Comparison of ENCODE assay signal across 8 cellular contexts in genomic region chr5:34838785-34839714, GRCh38. TPM values are rescaled to one million over a fixed set of nuclear protein-coding genes. Genes with fewer than 3 reads are reported as not detected.
DNase-seq lines count a peak whose midpoint lies in the region; ATAC-seq and TF ChIP-seq lines count a peak whose summit lies in the region.

A gene with protein sequence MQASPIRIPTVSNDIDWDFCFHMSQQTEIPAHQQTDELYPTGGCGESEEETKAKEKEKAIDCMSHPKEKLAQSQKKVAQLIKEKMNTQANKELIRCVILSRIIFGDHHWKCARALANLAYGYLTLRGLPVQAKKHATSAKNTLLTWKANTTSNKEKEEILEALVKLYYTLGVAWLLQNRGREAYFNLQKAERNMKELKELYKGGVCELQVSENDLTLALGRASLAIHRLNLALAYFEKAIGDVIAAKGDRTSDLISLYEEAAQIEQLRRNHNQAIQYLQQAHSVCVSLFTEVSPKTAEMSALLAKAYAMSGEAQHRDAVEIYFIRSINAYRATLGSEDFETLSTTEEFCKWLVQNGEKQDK (plus strand): TSS chr5:34839164. CDS start chr5:34840672, 1,508 bp downstream.

- no peak for TF ChIP-seq CTCF in C4-2B (conservative IDR thresholded peaks at IDR 0.05)

- H3K27ac ChIP-seq in C4-2B (peak within 1 kb of the TSS; percentile 63), epithelial cell of prostate (peak within 1 kb of the TSS; percentile 33)

- DNase-seq in NCI-H748 treated with DMSO at 0.1 percent for 48 hours (lab: John Stamatoyannopoulos, UW) (peak; percentile 99), activated T-cell treated with anti-CD3 and anti-CD28 coated beads for 1 hour (ENCODE audit: low read depth) (peak; percentile 84), epithelial cell of prostate (ENCODE audit: low read depth, low spot score) (peak; percentile 33)
- DNase-seq in stimulated activated CD8-positive, alpha-beta memory T cell treated with anti-CD3 and anti-CD28 coated beads, Interleukin-2, amount 100 ng/mL, for 1 hour (ENCODE audit: low read depth in 2 of 2), result peak; percentile 76 to 82

- no peaks in the 10 kb centered on the region for H3K9me3 ChIP-seq in mononuclear cell (ENCODE audit: low read depth, low read length)

- peaks cover 11% of the 10 kb centered on the region for H3K4me1 ChIP-seq in mononuclear cell (ENCODE audit: insufficient read depth, low read length)

- H3K4me3 ChIP-seq in mononuclear cell (ENCODE audit: low read length), result peak within 1 kb of the TSS; percentile 66

- ATAC-seq in GM19397 (IDR thresholded peaks at IDR 0.05; ENCODE audit: unreplicated experiment) (peak; percentile 98), HG03558 (IDR thresholded peaks at IDR 0.05; ENCODE audit: extremely low read depth, unreplicated experiment) (peak; percentile 94)

- H3K27me3 ChIP-seq in mononuclear cell (ENCODE audit: insufficient read depth, low read length), result no peaks in the 10 kb centered on the region

RNA-seq across cellular contexts. Expression of the gene that starts here (rescaled TPM):
- total RNA-seq in mononuclear cell, result 0.10 TPM

Comparison
In these comparisons a context has a peak if more than half of its experiments do, and no peak if none do; other contexts are left out.
1. Peak in every context shown above with its lines: DNase-seq, ATAC-seq, H3K4me3 ChIP-seq and H3K27ac ChIP-seq.
2. DNase-seq: peak in every context shown above with its lines; median percentile 99 in NCI-H748 treated with DMSO at 0.1 percent for 48 hours; 84 in activated T-cell treated with anti-CD3 and anti-CD28 coated beads for 1 hour; 79 in stimulated activated CD8-positive, alpha-beta memory T cell treated with anti-CD3 and anti-CD28 coated beads, Interleukin-2, amount 100 ng/mL, for 1 hour; 33 in epithelial cell of prostate.